Comparison of ENCODE assay signal across 15 cellular contexts in the genomic region with DNA sequence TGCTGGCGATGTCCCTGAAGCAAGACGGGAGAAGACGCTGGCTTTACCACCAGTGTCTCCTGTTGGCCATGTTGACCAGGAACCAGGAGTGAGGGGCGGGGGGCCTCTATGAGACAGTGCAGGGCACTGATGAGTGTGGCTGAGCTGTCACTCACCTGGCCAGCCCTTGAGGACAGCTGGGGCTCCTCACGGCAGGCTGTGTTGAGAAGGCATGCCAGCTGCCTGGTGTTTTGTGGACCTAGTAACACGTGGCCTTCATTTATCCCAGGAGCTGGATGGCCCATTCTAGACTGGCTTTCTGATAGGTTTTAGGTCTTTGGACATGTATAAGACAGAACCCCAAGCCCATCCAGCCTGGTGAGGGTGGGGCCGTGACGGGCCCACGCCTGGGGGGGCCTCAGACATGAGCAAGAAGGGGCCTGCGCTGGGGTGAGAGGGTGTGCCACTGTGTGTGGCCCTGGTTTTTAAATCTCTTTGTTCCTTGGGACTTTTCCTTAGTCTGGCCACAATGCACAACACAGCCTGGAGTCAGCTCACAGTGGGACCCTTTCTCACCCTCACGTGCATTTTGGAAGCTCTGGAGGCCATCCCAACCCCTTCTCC. TPM values are rescaled to one million over a fixed set of nuclear protein-coding genes. Genes with fewer than 3 reads are reported as not detected.
DNase-seq lines count a peak whose midpoint lies in the region; ATAC-seq, FAIRE-seq and TF ChIP-seq lines count a peak whose summit lies in the region.
"Had no signal": no experiment of that assay in that cellular context is flagged by ENCODE, and none has a peak within 500 bp of the region (broad histone marks: within the 10 kb centered on the region; RNA-seq: fewer than 3 reads in every experiment).

No MANE protein-coding gene starts in this region.

- TF ChIP-seq POLR2A in GM12891 (IDR thresholded peaks at IDR 0.05; ENCODE audit: low read depth, low read length), result no peak; the same call in 1 of the 2 replicates

- no peaks in the 10 kb centered on the region for H3K27me3 ChIP-seq in psoas muscle (ENCODE audit: insufficient read depth in 3 of 3, low read length in 2 of 3)

- no peak overlapping the region for H3K4me3 Mint-ChIP-seq in activated CD4-positive, alpha-beta memory T cell treated with anti-CD3 and anti-CD28 coated beads, Interleukin-2, amount 10 ng/mL, durations not matched to agents 7 days and 5 days
- H3K4me3 Mint-ChIP-seq: T-helper 1 cell treated with Interleukin-12 subunit alpha and Interleukin-12 subunit beta and Interleukin-4 antibody, amounts not matched to agents 30 μg/mL and 1 μg/mL, for 36 hours had no signal

- TF ChIP-seq EP300 in Ishikawa (IDR thresholded peaks at IDR 0.05; ENCODE audit: borderline replicate concordance), result no peak

- 76 to 84% (median 78%) methylated on average over 11 of the region's 11 CpGs for WGBS in psoas muscle, 3 donors

- no peak overlapping the region for H3K27ac Mint-ChIP-seq in activated CD4-positive, alpha-beta memory T cell treated with anti-CD3 and anti-CD28 coated beads, Interleukin-2, amount 10 ng/mL, durations not matched to agents 7 days and 5 days

- H3K4me3 ChIP-seq in psoas muscle, result no peak overlapping the region
- H3K4me3 ChIP-seq: left ventricle myocardium inferior had no signal

- TF ChIP-seq RAD21 in Ishikawa (IDR thresholded peaks at IDR 0.05; ENCODE audit: low read depth), result no peak

- H3K36me3 ChIP-seq in psoas muscle (ENCODE audit: insufficient read depth in 1 of 2, low read depth in 1 of 2), result peaks cover 0 to 38% of the 10 kb centered on the region in 2 donors

- intact Hi-C loops in psoas muscle (cut with DNase I), result no loop called here

- FAIRE-seq in GM12891 (lab: Jason Lieb, UNC), result no peak
- FAIRE-seq: endometrium had no signal

- POLR2A ChIA-PET in activated CD4-positive, alpha-beta memory T cell treated with anti-CD3 and anti-CD28 coated beads, Interleukin-2, amount 10 ng/mL, durations not matched to agents 7 days and 5 days (lab: Charles Lee), result no interaction called here

- H3K27ac ChIP-seq in caudate nucleus (ENCODE audit: low read depth, low read length) (peak overlapping the region; percentile 52), psoas muscle (peak overlapping the region; percentile 63)

- no peaks in the 10 kb centered on the region for H3K27me3 Mint-ChIP-seq in activated CD4-positive, alpha-beta memory T cell treated with anti-CD3 and anti-CD28 coated beads, Interleukin-2, amount 10 ng/mL, durations not matched to agents 7 days and 5 days

- CTCF ChIA-PET in activated CD4-positive, alpha-beta memory T cell treated with anti-CD3 and anti-CD28 coated beads, Interleukin-2, amount 10 ng/mL, durations not matched to agents 7 days and 5 days (lab: Charles Lee), result no interaction called here

- H3K9me3 Mint-ChIP-seq in activated CD4-positive, alpha-beta memory T cell treated with anti-CD3 and anti-CD28 coated beads, Interleukin-2, amount 10 ng/mL, durations not matched to agents 7 days and 5 days, result no peaks in the 10 kb centered on the region
- H3K9me3 Mint-ChIP-seq: T-helper 1 cell treated with Interleukin-12 subunit alpha and Interleukin-12 subunit beta and Interleukin-4 antibody, amounts not matched to agents 30 μg/mL and 1 μg/mL, for 36 hours had no signal

- peaks cover 3% of the 10 kb centered on the region for H3K4me1 Mint-ChIP-seq in activated CD4-positive, alpha-beta memory T cell treated with anti-CD3 and anti-CD28 coated beads, Interleukin-2, amount 10 ng/mL, durations not matched to agents 7 days and 5 days

- TF ChIP-seq CTCF in psoas muscle (IDR thresholded peaks at IDR 0.05), result no peak

- DNase-seq in GM12891 (ENCODE audit: insufficient read length, low spot score), result no peak
- no peak for DNase-seq in caudate nucleus (lab: John Stamatoyannopoulos, UW)
- no peak for DNase-seq in psoas muscle
- no peak for DNase-seq in activated CD4-positive, alpha-beta memory T cell treated with anti-CD3 and anti-CD28 coated beads, Interleukin-2, amount 10 ng/mL, durations not matched to agents 7 days and 5 days
- DNase-seq in NCI-H2107 treated with DMSO at 0.1 percent for 48 hours (lab: John Stamatoyannopoulos, UW; ENCODE audit: unreplicated experiment), result no peak
- DNase-seq: activated CD4-positive, CD25-positive, alpha-beta regulatory T cell; activated naive CD4-positive, alpha-beta T cell treated with anti-CD3 and anti-CD28 coated beads, Interleukin-2, amount 50 U/mL, for 16 hours; DMS79; foreskin melanocyte; left ventricle myocardium inferior; NCI-H2029 treated with DMSO at 0.1 percent for 48 hours had no signal

- no peaks in the 10 kb centered on the region for H3K9me3 ChIP-seq in psoas muscle
- H3K9me3 ChIP-seq: left ventricle myocardium inferior had no signal

- H3K4me1 ChIP-seq in psoas muscle, result peaks cover 5% of the 10 kb centered on the region

- ATAC-seq in psoas muscle, result peak; percentile 17 to 50 (median 42)
- no peak for ATAC-seq in GM21717 (IDR thresholded peaks at IDR 0.05; ENCODE audit: unreplicated experiment)

- H3K36me3 Mint-ChIP-seq in activated CD4-positive, alpha-beta memory T cell treated with anti-CD3 and anti-CD28 coated beads, Interleukin-2, amount 10 ng/mL, durations not matched to agents 7 days and 5 days (ENCODE audit: low read depth), result peaks cover 28% of the 10 kb centered on the region

TF ChIP-seq in GM12891, 5 proteins besides CTCF, POLR2A, EP300 and RAD21:
- TF ChIP-seq SPI1 (IDR thresholded peaks at IDR 0.05; ENCODE audit: low read depth, low read length) (no peak), POLR2AphosphoS5 (IDR thresholded peaks at IDR 0.05; ENCODE audit: low read depth, low read length) (peak; percentile 54; the same call in 1 of the 2 replicates)

TF ChIP-seq in Ishikawa, 13 proteins besides CTCF, POLR2A, EP300 and RAD21:
- TF ChIP-seq, protein P1, sequence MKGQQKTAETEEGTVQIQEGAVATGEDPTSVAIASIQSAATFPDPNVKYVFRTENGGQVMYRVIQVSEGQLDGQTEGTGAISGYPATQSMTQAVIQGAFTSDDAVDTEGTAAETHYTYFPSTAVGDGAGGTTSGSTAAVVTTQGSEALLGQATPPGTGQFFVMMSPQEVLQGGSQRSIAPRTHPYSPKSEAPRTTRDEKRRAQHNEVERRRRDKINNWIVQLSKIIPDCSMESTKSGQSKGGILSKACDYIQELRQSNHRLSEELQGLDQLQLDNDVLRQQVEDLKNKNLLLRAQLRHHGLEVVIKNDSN (IDR thresholded peaks at IDR 0.05), result peak; percentile 58
- TF ChIP-seq TAF1 (IDR thresholded peaks at IDR 0.05; ENCODE audit: low read depth) (no peak), TEAD4 (IDR thresholded peaks at IDR 0.05) (no peak)

RNA-seq across cellular contexts. Expression of a gene that starts 10.5 kb away (rescaled TPM):
- 26.0 TPM for polyA plus RNA-seq in GM12891 (2012; ENCODE audit: low read depth, missing spikeins)
- total RNA-seq in psoas muscle, result 10 to 100 TPM; 18.3 to 32.0 (median 24.6) TPM
- 10 to 100 TPM; 26.5 to 38.9 (median 30.7) TPM for polyA plus RNA-seq in psoas muscle
- total RNA-seq in activated CD4-positive, alpha-beta memory T cell treated with anti-CD3 and anti-CD28 coated beads, Interleukin-2, amount 10 ng/mL, durations not matched to agents 7 days and 5 days, result 10 to 100 TPM; 47.7 to 51.7 TPM

RNA-seq across cellular contexts. Expression of a gene that starts 25.6 kb away (rescaled TPM):
- polyA plus RNA-seq in GM12891 (2012; ENCODE audit: low read depth, missing spikeins), result 41.4 TPM
- total RNA-seq in psoas muscle, result 100 to 1,000 TPM in 2 of 4 donors, 10 to 100 TPM in 2; 48.8 to 206 (median 117) TPM
- 100 to 1,000 TPM in 2 of 3 donors, 10 to 100 TPM in 1; 81.4 to 288 (median 138) TPM for polyA plus RNA-seq in psoas muscle
- 10 to 100 TPM; 34.0 to 45.3 TPM for total RNA-seq in activated CD4-positive, alpha-beta memory T cell treated with anti-CD3 and anti-CD28 coated beads, Interleukin-2, amount 10 ng/mL, durations not matched to agents 7 days and 5 days
